In genomic region chr4:165464813-165465381, GRCh38 we compare ENCODE assay signal across 8 cellular contexts.
DNase-seq lines count a peak whose midpoint lies in the region; ATAC-seq and TF ChIP-seq lines count a peak whose summit lies in the region.

No MANE protein-coding gene starts in this region.

- H3K4me3 ChIP-seq in mammary epithelial cell (replicated peaks in 1 of 3; ENCODE audit: insufficient read depth in 1 of 3, low read depth in 2 of 3, low read length in 3 of 3) (peak overlapping the region in 1 of 3 experiments; percentile 21), upper lobe of right lung (no peak overlapping the region)

- H3K4me1 ChIP-seq in mammary epithelial cell (ENCODE audit: insufficient read depth, low read length) (peaks cover 8% of the 10 kb centered on the region), upper lobe of right lung (no peaks in the 10 kb centered on the region)

- TF ChIP-seq CTCF in mammary epithelial cell (conservative IDR thresholded peaks at IDR 0.05 in 1 of 2, IDR thresholded peaks at IDR 0.05 in 1 of 2; ENCODE audit: extremely low read depth in 1 of 2, insufficient read depth in 1 of 2, low read depth in 1 of 2, low read length in 2 of 2) (peak; percentile 71 to 76), upper lobe of right lung (IDR thresholded peaks at IDR 0.05) (peak; percentile 83)

- DNase-seq in D341Med (ENCODE audit: low spot score) (peak; percentile 58), NCI-H82 treated with DMSO at 0.1 percent for 48 hours (lab: John Stamatoyannopoulos, UW; ENCODE audit: unreplicated experiment) (peak; percentile 14), mammary epithelial cell (no peak), left colon (peak in 1 of 2 donors; percentile 8), upper lobe of right lung (no peak)
- DNase-seq in stimulated activated CD4-positive, alpha-beta T cell treated with anti-CD3 and anti-CD28 coated beads, Interleukin-2, amount 100 ng/mL, for 24 hours, result no peak

- H2AFZ ChIP-seq in mammary epithelial cell (ENCODE audit: low read depth, low read length), result no peak overlapping the region

- BruUV-seq in mammary epithelial cell (replicated peaks; lab: Mats Ljungman, UMichigan), result no TSS peak

- dilution Hi-C loops in mammary epithelial cell (cut with HindIII; ENCODE audit: low sequenced_read_pairs), result loop anchor here (5.0 to 25.0 kb wide), 2 partner anchors 118 to 328 kb away; no protein-coding TSS in a partner anchor

- 19% methylated on average over 9 of the region's 9 CpGs for WGBS in mammary epithelial cell (ENCODE audit: low coverage, missing lambda C conversion rate)

- ATAC-seq in GM18907 (IDR thresholded peaks at IDR 0.05; ENCODE audit: unreplicated experiment) (peak; percentile 72), HG03196 (IDR thresholded peaks at IDR 0.05; ENCODE audit: unreplicated experiment) (peak; percentile 79), left colon (peak; percentile 58), upper lobe of right lung (peak; percentile 82)

- H3K27me3 ChIP-seq in mammary epithelial cell (ENCODE audit: insufficient read depth, low read length) (no peaks in the 10 kb centered on the region), upper lobe of right lung (no peaks in the 10 kb centered on the region)

- H3K79me2 ChIP-seq in mammary epithelial cell (ENCODE audit: insufficient read depth, low read length), result no peaks in the 10 kb centered on the region

- H3K36me3 ChIP-seq in mammary epithelial cell (ENCODE audit: insufficient read depth, low read length) (no peaks in the 10 kb centered on the region), upper lobe of right lung (no peaks in the 10 kb centered on the region)

- H3K9me3 ChIP-seq in mammary epithelial cell (replicated peaks; ENCODE audit: insufficient read depth, low read length), result no peaks in the 10 kb centered on the region
- H3K9me3 ChIP-seq in upper lobe of right lung, result no peaks in the 10 kb centered on the region

- in situ Hi-C loops in mammary epithelial cell (cut with MboI; ENCODE audit: low sequenced_read_pairs in 2 of 2), result loop anchor here (5.0 to 25.0 kb wide), 3 partner anchors 108 to 333 kb away; partner anchors contain the start of gene MSMO1 (in 1 of the 2)

- H3K27ac ChIP-seq in mammary epithelial cell (ENCODE audit: insufficient read depth, low read depth, low read length), result no peak overlapping the region
- no peak overlapping the region for H3K27ac ChIP-seq in upper lobe of right lung

- H3K9ac ChIP-seq in mammary epithelial cell (ENCODE audit: insufficient read depth, low read length), result no peak overlapping the region

- intact Hi-C loops in mammary epithelial cell (cut with micrococcal nuclease) (loop anchor here (1.0 to 10.0 kb wide), 3 partner anchors 109 to 334 kb away; no protein-coding TSS in a partner anchor), left colon (cut with DNase I, micrococcal nuclease) (loop anchor here in 1 of 2 donors (10.0 kb wide), 1 partner anchor 110 kb away; no protein-coding TSS in a partner anchor), upper lobe of right lung (cut with DNase I) (loop anchor here (10.0 kb wide), 1 partner anchor 340 kb away; no protein-coding TSS in a partner anchor)

- no peaks in the 10 kb centered on the region for H4K20me1 ChIP-seq in mammary epithelial cell (ENCODE audit: insufficient read depth, low read length)

- H3K4me2 ChIP-seq in mammary epithelial cell (ENCODE audit: insufficient read depth, low read depth, low read length), result peak overlapping the region; percentile 44

- CTCF ChIA-PET in mammary epithelial cell (lab: Charles Lee; ENCODE audit: low non-redundant PET), result no interaction called here

Comparison
In these comparisons a context has a peak if more than half of its experiments do, and no peak if none do; other contexts are left out.
1. DNase-seq: peak in D341Med (single experiment) and NCI-H82 treated with DMSO at 0.1 percent for 48 hours (single experiment); none in mammary epithelial cell (single experiment), upper lobe of right lung (single experiment) and stimulated activated CD4-positive, alpha-beta T cell treated with anti-CD3 and anti-CD28 coated beads, Interleukin-2, amount 100 ng/mL, for 24 hours (0 of 2).
2. Peak in every context shown above with its lines, with median percentiles within 50 percentile points of each other: ATAC-seq.